ENCODE assay signal across 1 cellular context in genomic region chr12:47066278-47067048, GRCh38.
TF ChIP-seq lines count a peak whose summit lies in the region.

No MANE protein-coding gene starts in this region.

TF ChIP-seq in GM12878, 131 proteins besides CTCF, POLR2A, EP300 and RAD21:
- TF ChIP-seq HCFC1 (IDR thresholded peaks at IDR 0.05; ENCODE audit: low read length), result no peak
- TF ChIP-seq RCOR1 (conservative IDR thresholded peaks at IDR 0.05; ENCODE audit: low read depth, low read length), result no peak
- no peak for TF ChIP-seq PRDM15 (CRISPR knock-in tag; IDR thresholded peaks at IDR 0.05)
- TF ChIP-seq BMI1 (IDR thresholded peaks at IDR 0.05; ENCODE audit: borderline replicate concordance), result no peak
- no peak for TF ChIP-seq FOXM1 (IDR thresholded peaks at IDR 0.05; ENCODE audit: low read depth, low read length)
- TF ChIP-seq ATF2 (IDR thresholded peaks at IDR 0.05; ENCODE audit: low read length), result no peak
- no peak for TF ChIP-seq ZSCAN29 (IDR thresholded peaks at IDR 0.05)
- TF ChIP-seq ELK1 (IDR thresholded peaks at IDR 0.05; ENCODE audit: low read depth, low read length), result no peak
